ENCODE assay signal across 2 cellular contexts in the genomic region with DNA sequence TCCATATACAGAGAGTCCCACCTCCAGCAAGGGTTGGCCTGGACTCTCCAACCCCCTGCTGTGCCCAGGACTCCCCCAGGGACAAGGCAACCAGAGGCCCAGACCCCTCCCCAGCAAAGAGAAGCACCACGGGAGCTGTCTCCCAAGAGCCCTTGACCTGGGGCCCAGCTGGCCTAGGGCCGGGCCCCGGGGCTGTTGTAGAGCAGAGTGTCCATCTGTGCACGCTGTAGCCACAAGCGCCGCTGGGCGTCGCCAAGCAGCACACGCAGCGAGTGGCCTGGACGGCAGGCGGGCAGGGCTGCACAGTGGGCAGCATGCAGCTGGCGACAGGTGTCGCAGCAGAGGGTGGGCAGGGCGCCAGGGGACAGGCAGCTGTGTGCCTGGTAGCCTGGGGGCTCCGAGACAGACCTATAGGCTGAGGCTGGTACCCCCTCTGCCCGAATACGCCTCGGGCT.
TF ChIP-seq lines count a peak whose summit lies in the region.

No MANE protein-coding gene starts in this region.

TF ChIP-seq in SK-N-SH, 30 proteins besides CTCF, POLR2A, EP300 and RAD21 (continued from another document):
- TF ChIP-seq SMC3 (IDR thresholded peaks at IDR 0.05; ENCODE audit: low read depth, low read length), result no peak
- TF ChIP-seq MXI1 (IDR thresholded peaks at IDR 0.05; ENCODE audit: low read depth, low read length), result no peak
- TF ChIP-seq GABPA (IDR thresholded peaks at IDR 0.05; ENCODE audit: low read depth), result no peak
- TF ChIP-seq POLR2AphosphoS5 (IDR thresholded peaks at IDR 0.05; ENCODE audit: low read depth, low read length), result no peak
- no peak for TF ChIP-seq MEF2A (IDR thresholded peaks at IDR 0.05; ENCODE audit: borderline replicate concordance, low read depth)
- TF ChIP-seq CHD2 (IDR thresholded peaks at IDR 0.05; ENCODE audit: low read length, partially characterized antibody), result no peak
- no peak for TF ChIP-seq TEAD4 (IDR thresholded peaks at IDR 0.05; ENCODE audit: borderline replicate concordance, insufficient read depth)
- no peak for TF ChIP-seq RFX5 (IDR thresholded peaks at IDR 0.05; ENCODE audit: low read length)
- TF ChIP-seq SIN3A (IDR thresholded peaks at IDR 0.05; ENCODE audit: borderline replicate concordance, low read depth, low read length), result no peak
- TF ChIP-seq GATA2 (CRISPR knock-in tag; IDR thresholded peaks at IDR 0.05), result no peak
- TF ChIP-seq, protein P1, sequence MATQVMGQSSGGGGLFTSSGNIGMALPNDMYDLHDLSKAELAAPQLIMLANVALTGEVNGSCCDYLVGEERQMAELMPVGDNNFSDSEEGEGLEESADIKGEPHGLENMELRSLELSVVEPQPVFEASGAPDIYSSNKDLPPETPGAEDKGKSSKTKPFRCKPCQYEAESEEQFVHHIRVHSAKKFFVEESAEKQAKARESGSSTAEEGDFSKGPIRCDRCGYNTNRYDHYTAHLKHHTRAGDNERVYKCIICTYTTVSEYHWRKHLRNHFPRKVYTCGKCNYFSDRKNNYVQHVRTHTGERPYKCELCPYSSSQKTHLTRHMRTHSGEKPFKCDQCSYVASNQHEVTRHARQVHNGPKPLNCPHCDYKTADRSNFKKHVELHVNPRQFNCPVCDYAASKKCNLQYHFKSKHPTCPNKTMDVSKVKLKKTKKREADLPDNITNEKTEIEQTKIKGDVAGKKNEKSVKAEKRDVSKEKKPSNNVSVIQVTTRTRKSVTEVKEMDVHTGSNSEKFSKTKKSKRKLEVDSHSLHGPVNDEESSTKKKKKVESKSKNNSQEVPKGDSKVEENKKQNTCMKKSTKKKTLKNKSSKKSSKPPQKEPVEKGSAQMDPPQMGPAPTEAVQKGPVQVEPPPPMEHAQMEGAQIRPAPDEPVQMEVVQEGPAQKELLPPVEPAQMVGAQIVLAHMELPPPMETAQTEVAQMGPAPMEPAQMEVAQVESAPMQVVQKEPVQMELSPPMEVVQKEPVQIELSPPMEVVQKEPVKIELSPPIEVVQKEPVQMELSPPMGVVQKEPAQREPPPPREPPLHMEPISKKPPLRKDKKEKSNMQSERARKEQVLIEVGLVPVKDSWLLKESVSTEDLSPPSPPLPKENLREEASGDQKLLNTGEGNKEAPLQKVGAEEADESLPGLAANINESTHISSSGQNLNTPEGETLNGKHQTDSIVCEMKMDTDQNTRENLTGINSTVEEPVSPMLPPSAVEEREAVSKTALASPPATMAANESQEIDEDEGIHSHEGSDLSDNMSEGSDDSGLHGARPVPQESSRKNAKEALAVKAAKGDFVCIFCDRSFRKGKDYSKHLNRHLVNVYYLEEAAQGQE (IDR thresholded peaks at IDR 0.05; ENCODE audit: low read depth, low read length), result no peak
- TF ChIP-seq, protein P2, sequence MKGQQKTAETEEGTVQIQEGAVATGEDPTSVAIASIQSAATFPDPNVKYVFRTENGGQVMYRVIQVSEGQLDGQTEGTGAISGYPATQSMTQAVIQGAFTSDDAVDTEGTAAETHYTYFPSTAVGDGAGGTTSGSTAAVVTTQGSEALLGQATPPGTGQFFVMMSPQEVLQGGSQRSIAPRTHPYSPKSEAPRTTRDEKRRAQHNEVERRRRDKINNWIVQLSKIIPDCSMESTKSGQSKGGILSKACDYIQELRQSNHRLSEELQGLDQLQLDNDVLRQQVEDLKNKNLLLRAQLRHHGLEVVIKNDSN (IDR thresholded peaks at IDR 0.05; ENCODE audit: borderline replicate concordance, low read depth), result no peak
- TF ChIP-seq NRF1 (IDR thresholded peaks at IDR 0.05; ENCODE audit: low read depth, low read length), result no peak

TF ChIP-seq in SK-N-SH treated with all-trans-retinoic acid at 6 μM for 48 hours, 23 proteins besides CTCF, POLR2A, EP300 and RAD21:
- TF ChIP-seq ESRRG (CRISPR knock-in tag; IDR thresholded peaks at IDR 0.05), result no peak
- TF ChIP-seq TCF4 (CRISPR knock-in tag; IDR thresholded peaks at IDR 0.05; ENCODE audit: borderline replicate concordance), result no peak
- no peak for TF ChIP-seq TOX (CRISPR knock-in tag; IDR thresholded peaks at IDR 0.05; ENCODE audit: borderline replicate concordance)
- TF ChIP-seq PPARA (CRISPR knock-in tag; IDR thresholded peaks at IDR 0.05; ENCODE audit: borderline replicate concordance), result no peak
- no peak for TF ChIP-seq ZNF565 (CRISPR knock-in tag; conservative IDR thresholded peaks at IDR 0.05; ENCODE audit: low read depth)
- TF ChIP-seq, protein P3, sequence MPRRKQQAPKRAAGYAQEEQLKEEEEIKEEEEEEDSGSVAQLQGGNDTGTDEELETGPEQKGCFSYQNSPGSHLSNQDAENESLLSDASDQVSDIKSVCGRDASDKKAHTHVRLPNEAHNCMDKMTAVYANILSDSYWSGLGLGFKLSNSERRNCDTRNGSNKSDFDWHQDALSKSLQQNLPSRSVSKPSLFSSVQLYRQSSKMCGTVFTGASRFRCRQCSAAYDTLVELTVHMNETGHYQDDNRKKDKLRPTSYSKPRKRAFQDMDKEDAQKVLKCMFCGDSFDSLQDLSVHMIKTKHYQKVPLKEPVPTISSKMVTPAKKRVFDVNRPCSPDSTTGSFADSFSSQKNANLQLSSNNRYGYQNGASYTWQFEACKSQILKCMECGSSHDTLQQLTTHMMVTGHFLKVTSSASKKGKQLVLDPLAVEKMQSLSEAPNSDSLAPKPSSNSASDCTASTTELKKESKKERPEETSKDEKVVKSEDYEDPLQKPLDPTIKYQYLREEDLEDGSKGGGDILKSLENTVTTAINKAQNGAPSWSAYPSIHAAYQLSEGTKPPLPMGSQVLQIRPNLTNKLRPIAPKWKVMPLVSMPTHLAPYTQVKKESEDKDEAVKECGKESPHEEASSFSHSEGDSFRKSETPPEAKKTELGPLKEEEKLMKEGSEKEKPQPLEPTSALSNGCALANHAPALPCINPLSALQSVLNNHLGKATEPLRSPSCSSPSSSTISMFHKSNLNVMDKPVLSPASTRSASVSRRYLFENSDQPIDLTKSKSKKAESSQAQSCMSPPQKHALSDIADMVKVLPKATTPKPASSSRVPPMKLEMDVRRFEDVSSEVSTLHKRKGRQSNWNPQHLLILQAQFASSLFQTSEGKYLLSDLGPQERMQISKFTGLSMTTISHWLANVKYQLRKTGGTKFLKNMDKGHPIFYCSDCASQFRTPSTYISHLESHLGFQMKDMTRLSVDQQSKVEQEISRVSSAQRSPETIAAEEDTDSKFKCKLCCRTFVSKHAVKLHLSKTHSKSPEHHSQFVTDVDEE (CRISPR knock-in tag; IDR thresholded peaks at IDR 0.05), result no peak
- TF ChIP-seq, protein P4, sequence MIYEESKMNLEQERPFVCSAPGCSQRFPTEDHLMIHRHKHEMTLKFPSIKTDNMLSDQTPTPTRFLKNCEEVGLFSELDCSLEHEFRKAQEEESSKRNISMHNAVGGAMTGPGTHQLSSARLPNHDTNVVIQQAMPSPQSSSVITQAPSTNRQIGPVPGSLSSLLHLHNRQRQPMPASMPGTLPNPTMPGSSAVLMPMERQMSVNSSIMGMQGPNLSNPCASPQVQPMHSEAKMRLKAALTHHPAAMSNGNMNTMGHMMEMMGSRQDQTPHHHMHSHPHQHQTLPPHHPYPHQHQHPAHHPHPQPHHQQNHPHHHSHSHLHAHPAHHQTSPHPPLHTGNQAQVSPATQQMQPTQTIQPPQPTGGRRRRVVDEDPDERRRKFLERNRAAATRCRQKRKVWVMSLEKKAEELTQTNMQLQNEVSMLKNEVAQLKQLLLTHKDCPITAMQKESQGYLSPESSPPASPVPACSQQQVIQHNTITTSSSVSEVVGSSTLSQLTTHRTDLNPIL (CRISPR knock-in tag; IDR thresholded peaks at IDR 0.05; ENCODE audit: low read depth), result no peak
